15 cellular contexts compared by ENCODE assay signal in the genomic region with DNA sequence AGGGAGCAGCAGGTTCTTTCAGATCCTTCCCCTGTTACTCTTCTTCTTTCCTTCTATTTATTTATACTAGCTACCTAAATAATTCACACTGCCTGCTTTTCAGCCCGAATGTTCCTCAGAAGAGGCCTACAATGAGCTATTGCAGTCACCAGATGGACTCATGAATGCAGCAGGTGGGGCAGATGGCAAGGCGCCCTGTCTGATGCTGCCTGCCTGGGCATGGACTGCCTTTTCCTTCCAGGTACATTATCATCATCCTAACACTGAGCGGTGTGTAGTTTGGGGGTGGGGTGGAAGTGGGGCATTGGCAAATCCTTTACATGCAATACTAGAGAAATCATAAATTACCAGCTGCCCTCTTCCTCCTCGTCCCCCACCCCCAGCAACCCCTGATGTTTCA. TPM values are rescaled to one million over a fixed set of nuclear protein-coding genes. Genes with fewer than 3 reads are reported as not detected.
DNase-seq lines count a peak whose midpoint lies in the region; ATAC-seq and TF ChIP-seq lines count a peak whose summit lies in the region.
"Had no signal": no experiment of that assay in that cellular context is flagged by ENCODE, and none has a peak within 500 bp of the region (broad histone marks: within the 10 kb centered on the region; RNA-seq: fewer than 3 reads in every experiment).

No MANE protein-coding gene starts in this region.

- H3K4me3 ChIP-seq in heart right ventricle (no peak overlapping the region), WERI-Rb-1 (ENCODE audit: low read depth, low read length) (no peak overlapping the region)

- H3K27me3 ChIP-seq in heart right ventricle: peaks cover 0 to 2% (median 0%) of the 10 kb centered on the region in 7 donors
- H3K27me3 ChIP-seq in WERI-Rb-1 (ENCODE audit: insufficient read depth, low read depth, severe bottlenecking): no peaks in the 10 kb centered on the region

- no peaks in the 10 kb centered on the region for H3K36me3 ChIP-seq in heart right ventricle
- H3K36me3 ChIP-seq in WERI-Rb-1: peaks cover 13% of the 10 kb centered on the region

- H3K27ac ChIP-seq in heart right ventricle (no peak overlapping the region), WERI-Rb-1 (peak overlapping the region; percentile 77)

- H3K9me3 ChIP-seq in heart right ventricle (no peaks in the 10 kb centered on the region), WERI-Rb-1 (ENCODE audit: severe bottlenecking) (no peaks in the 10 kb centered on the region)

- H3K4me1 ChIP-seq in heart right ventricle: peaks cover 0 to 17% (median 6%) of the 10 kb centered on the region in 9 donors

- 72 to 76% methylated on average over 4 of the region's 4 CpGs for WGBS in heart right ventricle, 2 donors

- DNase-seq in left ventricle myocardium superior (peak; percentile 55), heart right ventricle (no peak), NCI-H2196 (lab: John Stamatoyannopoulos, UW; ENCODE audit: unreplicated experiment) (peak; percentile 69), WERI-Rb-1 (peak; percentile 92), amniotic stem cell (lab: John Stamatoyannopoulos, UW) (no peak), NOMO-1 (lab: John Stamatoyannopoulos, UW; ENCODE audit: unreplicated experiment in 2 of 2) (no peak), NOMO-1 treated with DMSO at 0.1 percent for 48 hours (lab: John Stamatoyannopoulos, UW; ENCODE audit: unreplicated experiment) (no peak)
- DNase-seq: activated naive CD4-positive, alpha-beta T cell treated with anti-CD3 and anti-CD28 coated beads, Interleukin-2, amount 50 U/mL, for 16 hours; CD8-positive, alpha-beta memory T cell; effector CD8-positive, alpha-beta T cell; mammary epithelial cell; nephron progenitor cell; T-helper 17 cell had no signal

- peak; percentile 41 for ATAC-seq in left ventricle myocardium superior
- ATAC-seq in heart right ventricle: no peak
- no peak for ATAC-seq in HG03469 (IDR thresholded peaks at IDR 0.05; ENCODE audit: unreplicated experiment)
- ATAC-seq: T-helper 17 cell had no signal

- intact Hi-C loops in left ventricle myocardium superior (cut with micrococcal nuclease): no loop called here
- intact Hi-C loops in heart right ventricle (cut with DNase I): no loop called here

- TF ChIP-seq CTCF in heart right ventricle (IDR thresholded peaks at IDR 0.05): no peak
- peak; percentile 3; the same call in 1 of the 2 replicates for TF ChIP-seq CTCF in WERI-Rb-1 (IDR thresholded peaks at IDR 0.05; ENCODE audit: low read depth, low read length)

RNA-seq across cellular contexts. Expression of gene ESRRG, which starts 17.5 kb away (rescaled TPM):
- total RNA-seq in left ventricle myocardium superior: 51.5 TPM
- total RNA-seq in heart right ventricle: 10 to 100 TPM; 24.3 to 49.5 (median 36.7) TPM
- 1 to 10 TPM; 3.8 to 4.5 TPM for polyA plus RNA-seq in heart right ventricle
- total RNA-seq: CD8-positive, alpha-beta memory T cell; RPMI7951; T-helper 17 cell had no signal
- polyA plus RNA-seq: CD8-positive, alpha-beta memory T cell had no signal

Comparison
In these comparisons a context has a peak if more than half of its experiments do, and no peak if none do; other contexts are left out.
1. DNase-seq: peak in left ventricle myocardium superior (single experiment), NCI-H2196 (single experiment) and WERI-Rb-1 (single experiment); none in heart right ventricle (0 of 2), amniotic stem cell (single experiment), NOMO-1 (0 of 2) and NOMO-1 treated with DMSO at 0.1 percent for 48 hours (single experiment).